8 cellular contexts compared by ENCODE assay signal in the genomic region with DNA sequence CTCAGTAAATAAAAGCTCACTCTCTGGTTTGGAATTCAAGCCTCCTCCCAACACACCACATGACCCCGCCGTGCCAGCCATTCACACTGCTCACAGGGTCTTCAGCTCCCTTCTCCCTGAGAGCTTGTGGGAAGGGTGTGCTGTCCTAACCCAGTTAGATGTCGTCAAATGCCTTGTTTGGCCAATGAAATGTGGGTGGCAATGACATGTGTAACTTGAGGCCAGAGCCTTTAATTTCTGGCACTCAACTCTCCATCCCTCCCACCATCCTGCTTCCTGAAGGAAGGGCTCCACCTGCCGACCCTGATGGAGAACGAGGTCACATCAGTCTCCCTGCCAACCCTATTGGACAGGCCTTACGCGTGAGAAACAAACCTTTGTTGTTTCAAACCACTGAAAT.
DNase-seq lines count a peak whose midpoint lies in the region; FAIRE-seq and TF ChIP-seq lines count a peak whose summit lies in the region.

No MANE protein-coding gene starts in this region.

- H3K27ac Mint-ChIP-seq in glutamatergic neuron (ENCODE audit: unreplicated experiment): no peak overlapping the region
- H3K27ac Mint-ChIP-seq in activated naive CD4-positive, alpha-beta T cell treated with anti-CD3 and anti-CD28 coated beads, Interleukin-2, amount 10 ng/mL, durations not matched to agents 7 days and 5 days: no peak overlapping the region

- H3K9me3 Mint-ChIP-seq in glutamatergic neuron (ENCODE audit: unreplicated experiment): no peaks in the 10 kb centered on the region
- no peaks in the 10 kb centered on the region for H3K9me3 Mint-ChIP-seq in activated naive CD4-positive, alpha-beta T cell treated with anti-CD3 and anti-CD28 coated beads, Interleukin-2, amount 10 ng/mL, durations not matched to agents 7 days and 5 days

- no peaks in the 10 kb centered on the region for H3K9me3 ChIP-seq in HEK293 (ENCODE audit: control insufficient read depth, insufficient read depth, low read depth, low read length)

- H3K4me3 ChIP-seq in AG04449 (ENCODE audit: low read depth, low read length) (no peak overlapping the region), HEK293 (ENCODE audit: low read depth, low read length) (no peak overlapping the region)

- DNase-seq in AG04449 (ENCODE audit: low read depth, low spot score) (no peak), RCC 7860 (ENCODE audit: low spot score) (peak; percentile 66), glutamatergic neuron (peak; percentile 41), SKM-1 (lab: John Stamatoyannopoulos, UW; ENCODE audit: unreplicated experiment) (no peak)
- no peak for DNase-seq in stimulated activated naive CD4-positive, alpha-beta T cell treated with Interleukin-2 at 50 U/mL for 16 hours (lab: John Stamatoyannopoulos, UW)
- DNase-seq in stimulated activated CD4-positive, alpha-beta T cell treated with anti-CD3 and anti-CD28 coated beads, Interleukin-15, amount 100 ng/mL, for 24 hours: no peak
- no peak for DNase-seq in activated naive CD4-positive, alpha-beta T cell treated with anti-CD3 and anti-CD28 coated beads, Interleukin-2, amount 10 ng/mL, durations not matched to agents 7 days and 5 days

- POLR2A ChIA-PET in AG04449 (lab: Yijun Ruan, JAX) (no interaction called here), HEK293 (lab: Yijun Ruan, JAX) (no interaction called here)

- peak; percentile 60 for FAIRE-seq in RCC 7860 (lab: Jason Lieb, UNC)

- no peaks in the 10 kb centered on the region for H3K4me1 ChIP-seq in HEK293 (ENCODE audit: control insufficient read depth, insufficient read depth, low read length)

- peaks cover under 1% of the 10 kb centered on the region for H3K27me3 Mint-ChIP-seq in glutamatergic neuron (ENCODE audit: unreplicated experiment)
- no peaks in the 10 kb centered on the region for H3K27me3 Mint-ChIP-seq in activated naive CD4-positive, alpha-beta T cell treated with anti-CD3 and anti-CD28 coated beads, Interleukin-2, amount 10 ng/mL, durations not matched to agents 7 days and 5 days

- CTCF ChIA-PET in AG04449 (lab: Yijun Ruan, JAX) (interaction anchor here (0.7 to 4.6 kb wide), 6 partner anchors 13 to 107 kb away, joined by 3 to 39 read pairs (median 4); no protein-coding TSS in a partner anchor), HEK293 (lab: Yijun Ruan, JAX) (interaction anchor here (0.6 to 5.3 kb wide), 27 partner anchors 9 to 764 kb away, joined by 3 to 78 read pairs (median 4); no protein-coding TSS in a partner anchor)
- CTCF ChIA-PET in activated naive CD4-positive, alpha-beta T cell treated with anti-CD3 and anti-CD28 coated beads, Interleukin-2, amount 10 ng/mL, durations not matched to agents 7 days and 5 days (lab: Charles Lee): interaction anchor here (0.6 kb wide), 1 partner anchor 69 kb away, joined by 3 read pairs; no protein-coding TSS in a partner anchor

- no peaks in the 10 kb centered on the region for H3K36me3 ChIP-seq in HEK293 (ENCODE audit: control insufficient read depth in 2 of 2, insufficient read depth in 1 of 2, low read length in 2 of 2)

- no peak overlapping the region for H3K27ac ChIP-seq in HEK293 (ENCODE audit: extremely low read depth, low read depth, low read length)

- no peak overlapping the region for H3K4me3 Mint-ChIP-seq in glutamatergic neuron (ENCODE audit: unreplicated experiment)
- H3K4me3 Mint-ChIP-seq in activated naive CD4-positive, alpha-beta T cell treated with anti-CD3 and anti-CD28 coated beads, Interleukin-2, amount 10 ng/mL, durations not matched to agents 7 days and 5 days: no peak overlapping the region

- H3K36me3 Mint-ChIP-seq in glutamatergic neuron (ENCODE audit: unreplicated experiment): no peaks in the 10 kb centered on the region
- no peaks in the 10 kb centered on the region for H3K36me3 Mint-ChIP-seq in activated naive CD4-positive, alpha-beta T cell treated with anti-CD3 and anti-CD28 coated beads, Interleukin-2, amount 10 ng/mL, durations not matched to agents 7 days and 5 days

- no peaks in the 10 kb centered on the region for H3K4me1 Mint-ChIP-seq in glutamatergic neuron (ENCODE audit: low read depth, unreplicated experiment)
- no peaks in the 10 kb centered on the region for H3K4me1 Mint-ChIP-seq in activated naive CD4-positive, alpha-beta T cell treated with anti-CD3 and anti-CD28 coated beads, Interleukin-2, amount 10 ng/mL, durations not matched to agents 7 days and 5 days

- TF ChIP-seq CTCF in AG04449 (IDR thresholded peaks at IDR 0.05; ENCODE audit: insufficient read depth, low read length, missing control alignments) (peak; percentile 25), HEK293 (tag by site-specific recombination; IDR thresholded peaks at IDR 0.05) (peak; percentile 69), glutamatergic neuron (IDR thresholded peaks at IDR 0.05; ENCODE audit: partially characterized antibody, unreplicated experiment) (no peak)

TF ChIP-seq in HEK293, 187 proteins besides CTCF, POLR2A, EP300 and RAD21 (continues in another document):
- TF ChIP-seq ZNF169 (tag by site-specific recombination; IDR thresholded peaks at IDR 0.05) (no peak), ZNF24 (tag by site-specific recombination; IDR thresholded peaks at IDR 0.05) (no peak), ZNF791 (tag by site-specific recombination; IDR thresholded peaks at IDR 0.05) (no peak), ZNF521 (tag by site-specific recombination; IDR thresholded peaks at IDR 0.05) (no peak), ZNF843 (tag by site-specific recombination; IDR thresholded peaks at IDR 0.05) (no peak), SP2 (tag by site-specific recombination; IDR thresholded peaks at IDR 0.05) (0 out of 2 replicates have a peak, but pooled peaks have one; percentile 14), SCRT2 (tag by site-specific recombination; IDR thresholded peaks at IDR 0.05) (no peak), ZNF302 (tag by site-specific recombination; IDR thresholded peaks at IDR 0.05; ENCODE audit: low read depth) (no peak), ZSCAN23 (tag by site-specific recombination; IDR thresholded peaks at IDR 0.05) (no peak), ZNF529 (tag by site-specific recombination; IDR thresholded peaks at IDR 0.05; ENCODE audit: insufficient replicate concordance) (no peak), MYNN (tag by site-specific recombination; IDR thresholded peaks at IDR 0.05; ENCODE audit: borderline replicate concordance) (0 out of 2 replicates have a peak, but pooled peaks have one; percentile 46), ZNF548 (tag by site-specific recombination; IDR thresholded peaks at IDR 0.05) (no peak), OVOL3 (tag by site-specific recombination; IDR thresholded peaks at IDR 0.05) (no peak)
- TF ChIP-seq, protein P1, sequence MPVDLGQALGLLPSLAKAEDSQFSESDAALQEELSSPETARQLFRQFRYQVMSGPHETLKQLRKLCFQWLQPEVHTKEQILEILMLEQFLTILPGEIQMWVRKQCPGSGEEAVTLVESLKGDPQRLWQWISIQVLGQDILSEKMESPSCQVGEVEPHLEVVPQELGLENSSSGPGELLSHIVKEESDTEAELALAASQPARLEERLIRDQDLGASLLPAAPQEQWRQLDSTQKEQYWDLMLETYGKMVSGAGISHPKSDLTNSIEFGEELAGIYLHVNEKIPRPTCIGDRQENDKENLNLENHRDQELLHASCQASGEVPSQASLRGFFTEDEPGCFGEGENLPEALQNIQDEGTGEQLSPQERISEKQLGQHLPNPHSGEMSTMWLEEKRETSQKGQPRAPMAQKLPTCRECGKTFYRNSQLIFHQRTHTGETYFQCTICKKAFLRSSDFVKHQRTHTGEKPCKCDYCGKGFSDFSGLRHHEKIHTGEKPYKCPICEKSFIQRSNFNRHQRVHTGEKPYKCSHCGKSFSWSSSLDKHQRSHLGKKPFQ (tag by site-specific recombination; IDR thresholded peaks at IDR 0.05): no peak
- TF ChIP-seq, protein P2, sequence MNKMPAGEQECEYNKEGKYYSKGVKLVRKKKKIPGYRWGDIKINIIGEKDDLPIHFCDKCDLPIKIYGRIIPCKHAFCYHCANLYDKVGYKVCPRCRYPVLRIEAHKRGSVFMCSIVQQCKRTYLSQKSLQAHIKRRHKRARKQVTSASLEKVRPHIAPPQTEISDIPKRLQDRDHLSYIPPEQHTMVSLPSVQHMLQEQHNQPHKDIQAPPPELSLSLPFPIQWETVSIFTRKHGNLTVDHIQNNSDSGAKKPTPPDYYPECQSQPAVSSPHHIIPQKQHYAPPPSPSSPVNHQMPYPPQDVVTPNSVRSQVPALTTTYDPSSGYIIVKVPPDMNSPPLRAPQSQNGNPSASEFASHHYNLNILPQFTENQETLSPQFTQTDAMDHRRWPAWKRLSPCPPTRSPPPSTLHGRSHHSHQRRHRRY (tag by site-specific recombination; IDR thresholded peaks at IDR 0.05): no peak
- TF ChIP-seq, protein P3, sequence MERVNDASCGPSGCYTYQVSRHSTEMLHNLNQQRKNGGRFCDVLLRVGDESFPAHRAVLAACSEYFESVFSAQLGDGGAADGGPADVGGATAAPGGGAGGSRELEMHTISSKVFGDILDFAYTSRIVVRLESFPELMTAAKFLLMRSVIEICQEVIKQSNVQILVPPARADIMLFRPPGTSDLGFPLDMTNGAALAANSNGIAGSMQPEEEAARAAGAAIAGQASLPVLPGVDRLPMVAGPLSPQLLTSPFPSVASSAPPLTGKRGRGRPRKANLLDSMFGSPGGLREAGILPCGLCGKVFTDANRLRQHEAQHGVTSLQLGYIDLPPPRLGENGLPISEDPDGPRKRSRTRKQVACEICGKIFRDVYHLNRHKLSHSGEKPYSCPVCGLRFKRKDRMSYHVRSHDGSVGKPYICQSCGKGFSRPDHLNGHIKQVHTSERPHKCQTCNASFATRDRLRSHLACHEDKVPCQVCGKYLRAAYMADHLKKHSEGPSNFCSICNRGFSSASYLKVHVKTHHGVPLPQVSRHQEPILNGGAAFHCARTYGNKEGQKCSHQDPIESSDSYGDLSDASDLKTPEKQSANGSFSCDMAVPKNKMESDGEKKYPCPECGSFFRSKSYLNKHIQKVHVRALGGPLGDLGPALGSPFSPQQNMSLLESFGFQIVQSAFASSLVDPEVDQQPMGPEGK (tag by site-specific recombination; IDR thresholded peaks at IDR 0.05): no peak
- TF ChIP-seq, protein P4, sequence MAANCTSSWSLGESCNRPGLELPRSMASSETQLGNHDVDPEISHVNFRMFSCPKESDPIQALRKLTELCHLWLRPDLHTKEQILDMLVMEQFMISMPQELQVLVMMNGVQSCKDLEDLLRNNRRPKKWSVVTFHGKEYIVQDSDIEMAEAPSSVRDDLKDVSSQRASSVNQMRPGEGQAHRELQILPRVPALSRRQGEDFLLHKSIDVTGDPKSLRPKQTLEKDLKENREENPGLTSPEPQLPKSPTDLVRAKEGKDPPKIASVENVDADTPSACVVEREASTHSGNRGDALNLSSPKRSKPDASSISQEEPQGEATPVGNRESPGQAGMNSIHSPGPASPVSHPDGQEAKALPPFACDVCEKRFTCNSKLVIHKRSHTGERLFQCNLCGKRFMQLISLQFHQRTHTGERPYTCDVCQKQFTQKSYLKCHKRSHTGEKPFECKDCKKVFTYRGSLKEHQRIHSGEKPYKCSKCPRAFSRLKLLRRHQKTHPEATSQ (tag by site-specific recombination; IDR thresholded peaks at IDR 0.05): no peak

Comparison
In these comparisons a context has a peak if more than half of its experiments do, and no peak if none do; other contexts are left out.
1. DNase-seq: peak in RCC 7860 (single experiment) and glutamatergic neuron (single experiment); none in AG04449 (single experiment), SKM-1 (single experiment), stimulated activated naive CD4-positive, alpha-beta T cell treated with Interleukin-2 at 50 U/mL for 16 hours (single experiment), stimulated activated CD4-positive, alpha-beta T cell treated with anti-CD3 and anti-CD28 coated beads, Interleukin-15, amount 100 ng/mL, for 24 hours (single experiment) and activated naive CD4-positive, alpha-beta T cell treated with anti-CD3 and anti-CD28 coated beads, Interleukin-2, amount 10 ng/mL, durations not matched to agents 7 days and 5 days (single experiment).